ENCODE assay signal across 8 cellular contexts in the genomic region with DNA sequence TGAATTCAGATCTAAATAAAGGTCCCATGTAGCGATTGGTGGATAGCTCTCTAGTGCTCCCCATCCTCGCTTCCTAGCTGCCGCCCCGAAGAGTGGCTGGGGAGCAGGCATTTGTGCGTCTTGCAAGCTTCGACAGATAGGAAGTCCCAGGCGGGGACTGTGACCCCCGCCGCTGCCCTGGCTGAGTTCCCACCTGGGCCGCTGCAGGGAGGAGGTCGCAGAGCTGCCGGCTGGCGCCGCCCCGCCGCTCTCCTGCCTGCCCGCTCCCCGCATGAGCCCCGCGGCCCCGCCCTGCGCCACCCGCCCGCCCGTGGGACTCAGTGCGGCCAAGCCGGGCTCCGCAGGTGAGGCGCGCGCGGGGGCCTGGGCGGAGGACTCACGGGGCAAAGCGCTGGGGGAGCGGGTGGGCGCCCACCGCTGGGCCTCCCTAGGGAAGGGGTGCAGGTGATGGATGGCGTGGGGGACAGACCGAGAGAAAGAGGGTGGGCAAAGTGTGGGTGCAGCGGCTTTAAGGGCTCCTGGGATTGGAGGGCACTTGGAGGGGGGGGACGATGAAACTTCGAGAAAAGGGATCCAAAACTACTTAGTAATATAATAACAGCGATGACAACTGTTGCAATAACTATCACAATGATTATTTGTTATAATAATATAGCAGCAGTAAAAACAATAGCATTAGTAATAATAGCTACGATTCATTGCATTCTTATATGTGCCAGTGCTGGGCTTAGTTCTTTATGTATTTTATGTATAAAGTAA. TPM values are rescaled to one million over a fixed set of nuclear protein-coding genes. Genes with fewer than 3 reads are reported as not detected.
A peak's percentile ranks its signal among the peaks of the same experiment; 100 is the strongest.
DNase-seq lines count a peak whose midpoint lies in the region; ATAC-seq, FAIRE-seq and TF ChIP-seq lines count a peak whose summit lies in the region.

A gene (plus strand): TSS at position 80 of the 759 bp plus-strand sequence. CDS start 14,547 bp downstream, outside the sequence.

- H3K27ac ChIP-seq in A549, result 0 out of 6 replicates have a peak within 1 kb of the TSS, but pooled peaks of 1 of the 2 experiments have one; percentile 18
- H3K27ac ChIP-seq in HepG2 (ENCODE audit: extremely low read length, insufficient read depth, low read length), result no peak within 1 kb of the TSS

- CTCF ChIA-PET in A549 (lab: Yijun Ruan, JAX), result interaction anchor here (1.9 kb wide), 1 partner anchor 44 kb away, joined by 5 read pairs; no protein-coding TSS in a partner anchor
- CTCF ChIA-PET in HepG2 (lab: Yijun Ruan, JAX; ENCODE audit: low intra/inter-chr PET ratio, low total read pairs), result no interaction called here

- in situ Hi-C loops in HepG2 (cut with HindIII; ENCODE audit: extremely low pct_ligation_motif_present, low pct_unique_long_range_greater_than_20kb), result no loop called here

- DNase-seq in A549 (ENCODE audit: low read depth in 1 of 2, low spot score in 1 of 2), result no peak
- peak; percentile 49 for DNase-seq in activated naive CD8-positive, alpha-beta T cell treated with anti-CD3 and anti-CD28 coated beads, Interleukin-2, amount 10 ng/mL, durations not matched to agents 7 days and 5 days
- no peak for DNase-seq in HepG2 (ENCODE audit: low spot score)

- no peaks in the 10 kb centered on the region for H3K9me3 Mint-ChIP-seq in IgD-negative memory B cell
- H3K9me3 Mint-ChIP-seq in activated naive CD8-positive, alpha-beta T cell treated with anti-CD3 and anti-CD28 coated beads, Interleukin-2, amount 10 ng/mL, durations not matched to agents 7 days and 5 days, result no peaks in the 10 kb centered on the region

- no peak within 1 kb of the TSS for H3K9ac ChIP-seq in HepG2 (ENCODE audit: insufficient read depth, low read depth, low read length)

- intact Hi-C loops in HepG2 (cut with micrococcal nuclease; ENCODE audit: unreplicated experiment), result no loop called here

- peaks cover 18 to 24% (median 20%) of the 10 kb centered on the region in 3 donors for H3K4me1 Mint-ChIP-seq in IgD-negative memory B cell
- peaks cover 13% of the 10 kb centered on the region for H3K4me1 Mint-ChIP-seq in activated naive CD8-positive, alpha-beta T cell treated with anti-CD3 and anti-CD28 coated beads, Interleukin-2, amount 10 ng/mL, durations not matched to agents 7 days and 5 days

- no peaks in the 10 kb centered on the region for H3K79me2 ChIP-seq in HepG2 (ENCODE audit: insufficient read depth, low read length)

- H3K27me3 Mint-ChIP-seq in IgD-negative memory B cell, result peaks cover 4% of the 10 kb centered on the region
- H3K27me3 Mint-ChIP-seq in activated naive CD8-positive, alpha-beta T cell treated with anti-CD3 and anti-CD28 coated beads, Interleukin-2, amount 10 ng/mL, durations not matched to agents 7 days and 5 days, result peaks cover 21% of the 10 kb centered on the region

- H3K4me1 ChIP-seq in A549 (no peaks in the 10 kb centered on the region), HepG2 (ENCODE audit: insufficient read depth, low read length) (peaks cover 28% of the 10 kb centered on the region)

- H3K36me3 ChIP-seq in HepG2 (replicated peaks in 1 of 2; ENCODE audit: control insufficient read depth in 1 of 2, insufficient read depth in 2 of 2, low read length in 2 of 2), result no peaks in the 10 kb centered on the region

- H3K27me3 ChIP-seq in HepG2 (ENCODE audit: control insufficient read depth in 1 of 2, insufficient read depth in 2 of 2, low read length in 2 of 2), result no peaks in the 10 kb centered on the region; a peak in 1 of 5 replicates

- 0 out of 3 replicates have a peak within 1 kb of the TSS, but pooled peaks have one; percentile 8 for H3K4me3 ChIP-seq in A549
- peak within 1 kb of the TSS in 2 of 3 experiments; percentile 16 to 53; a peak in 2 of 6 replicates for H3K4me3 ChIP-seq in HepG2 (replicated peaks in 1 of 3; ENCODE audit: insufficient read depth in 1 of 3, low read depth in 2 of 3, low read length in 3 of 3)

- H3K4me3 Mint-ChIP-seq in IgD-negative memory B cell, result peak within 1 kb of the TSS; percentile 61 to 93 (median 82)
- peak within 1 kb of the TSS; percentile 75 for H3K4me3 Mint-ChIP-seq in activated naive CD8-positive, alpha-beta T cell treated with anti-CD3 and anti-CD28 coated beads, Interleukin-2, amount 10 ng/mL, durations not matched to agents 7 days and 5 days

- FAIRE-seq in A549 (lab: Jason Lieb, UNC), result no peak
- FAIRE-seq in HepG2 (lab: Jason Lieb, UNC), result no peak

- peak within 1 kb of the TSS in 2 of 3 donors; percentile 12 to 71 for H3K27ac Mint-ChIP-seq in IgD-negative memory B cell
- no peak within 1 kb of the TSS for H3K27ac Mint-ChIP-seq in activated naive CD8-positive, alpha-beta T cell treated with anti-CD3 and anti-CD28 coated beads, Interleukin-2, amount 10 ng/mL, durations not matched to agents 7 days and 5 days

- peaks cover 1% of the 10 kb centered on the region for H3K36me3 Mint-ChIP-seq in IgD-negative memory B cell
- H3K36me3 Mint-ChIP-seq in activated naive CD8-positive, alpha-beta T cell treated with anti-CD3 and anti-CD28 coated beads, Interleukin-2, amount 10 ng/mL, durations not matched to agents 7 days and 5 days, result peaks cover 2% of the 10 kb centered on the region

- H3K4me2 ChIP-seq in A549 (peak within 1 kb of the TSS; percentile 50), HepG2 (ENCODE audit: low read depth, low read length) (peak within 1 kb of the TSS; percentile 60)

- TF ChIP-seq POLR2A in A549 (IDR thresholded peaks at IDR 0.05; ENCODE audit: low read length) (no peak), HepG2 (IDR thresholded peaks at IDR 0.05; ENCODE audit: insufficient read depth in 1 of 2, low read depth in 2 of 2, low read length in 2 of 2) (no peak)

- H3K9me3 ChIP-seq in A549, result no peaks in the 10 kb centered on the region
- H3K9me3 ChIP-seq in HepG2 (ENCODE audit: low read length), result no peaks in the 10 kb centered on the region

- TF ChIP-seq EP300 in A549 (IDR thresholded peaks at IDR 0.05), result no peak
- TF ChIP-seq EP300 in HepG2 (IDR thresholded peaks at IDR 0.05; ENCODE audit: low read depth in 2 of 2, low read length in 2 of 2), result no peak
- no peak for TF ChIP-seq EP300 in HepG2 (CRISPR knock-in tag; IDR thresholded peaks at IDR 0.05; ENCODE audit: borderline replicate concordance)

- POLR2A ChIA-PET in A549 (lab: Yijun Ruan, JAX), result no interaction called here
- POLR2A ChIA-PET in activated naive CD8-positive, alpha-beta T cell treated with anti-CD3 and anti-CD28 coated beads, Interleukin-2, amount 10 ng/mL, durations not matched to agents 7 days and 5 days (lab: Charles Lee), result no interaction called here
- POLR2A ChIA-PET in HepG2 (lab: Yijun Ruan, JAX), result no interaction called here

- TF ChIP-seq RAD21 in A549 (conservative IDR thresholded peaks at IDR 0.05 in 1 of 2, IDR thresholded peaks at IDR 0.05 in 1 of 2) (no peak), HepG2 (CRISPR knock-in tag; IDR thresholded peaks at IDR 0.05) (no peak)

- H2AFZ ChIP-seq in HepG2 (ENCODE audit: low read length), result no peak within 1 kb of the TSS

- 65% methylated on average over 18 of the region's 45 CpGs for WGBS in A549 (ENCODE audit: missing lambda C conversion rate)
- 38% methylated on average over 39 of the region's 45 CpGs for WGBS in HepG2 (ENCODE audit: low lambda C conversion rate)

- ATAC-seq in A549, result peak; percentile 43 to 46; a peak in 2 of 6 replicates
- ATAC-seq in activated naive CD8-positive, alpha-beta T cell treated with anti-CD3 and anti-CD28 coated beads, Interleukin-2, amount 10 ng/mL, durations not matched to agents 7 days and 5 days (ENCODE audit: low read depth), result peak; percentile 81
- peak; percentile 68 for ATAC-seq in HepG2
- no peak for ATAC-seq in GM18511 (IDR thresholded peaks at IDR 0.05; ENCODE audit: unreplicated experiment)
- no peak for ATAC-seq in HG03342 (IDR thresholded peaks at IDR 0.05; ENCODE audit: unreplicated experiment)
- ATAC-seq in HG02938 (IDR thresholded peaks at IDR 0.05; ENCODE audit: unreplicated experiment), result no peak
- no peak for ATAC-seq in HG02678 (IDR thresholded peaks at IDR 0.05; ENCODE audit: unreplicated experiment)

- no TSS peak for BruUV-seq in HepG2 (replicated peaks; lab: Mats Ljungman, UMichigan)

- TF ChIP-seq CTCF in A549 (IDR thresholded peaks at IDR 0.05) (no peak), HepG2 (CRISPR knock-in tag; IDR thresholded peaks at IDR 0.05) (no peak)

- no peaks in the 10 kb centered on the region for H4K20me1 ChIP-seq in HepG2 (ENCODE audit: insufficient read depth, low read length)

RNA-seq across cellular contexts. Expression of the gene that starts here (rescaled TPM):
- polyA plus RNA-seq in A549 (2011; rRNA removed), result 0.05 and 0.08 TPM in 2 replicates
- polyA plus RNA-seq in A549 (2012; cell fraction: cytosol; rRNA removed), result 0.03 TPM in 2 replicates
- polyA plus RNA-seq in A549 (2012; cell fraction: nucleus; rRNA removed), result 0.02 and 0.09 TPM in 2 replicates
- 0.04 TPM in 1 of 3 replicates, not detected in the others for polyA plus RNA-seq in A549 (2017; fragmentation: RNase III; extraction: RNeasy Plus Mini Kit Qiagen cat#74134 plus additional on column Dnase treatment)
- not detected in 2 replicates for polyA minus RNA-seq in A549 (2011; rRNA and poly(A)+ RNA removed)
- polyA plus RNA-seq in IgD-negative memory B cell, result not detected
- under 1 TPM; 0.14 to 0.17 TPM for total RNA-seq in activated naive CD8-positive, alpha-beta T cell treated with anti-CD3 and anti-CD28 coated beads, Interleukin-2, amount 10 ng/mL, durations not matched to agents 7 days and 5 days
- 0.11 and 0.15 TPM in 2 replicates for total RNA-seq in HepG2 (2016; rRNA removed; fragmentation: Illumina TruSeq; extraction: Trizol)
- total RNA-seq in HepG2 (2016; cell fraction: cytosol; rRNA removed; fragmentation: Illumina TruSeq; extraction: Trizol; ENCODE audit: low read depth), result 0.09 and 0.10 TPM in 2 replicates
- total RNA-seq in HepG2 (2016; cell fraction: insoluble cytoplasmic fraction; rRNA removed; fragmentation: Illumina TruSeq; extraction: Trizol), result 0.06 and 0.11 TPM in 2 replicates
- total RNA-seq in HepG2 (2016; cell fraction: membrane; rRNA removed; fragmentation: Illumina TruSeq; extraction: Trizol), result 0.10 TPM in 1 of 2 replicates, not detected in the other
- total RNA-seq in HepG2 (2016; cell fraction: nucleus; rRNA removed; fragmentation: Illumina TruSeq; extraction: Trizol), result 0.40 and 0.50 TPM in 2 replicates
- 0.01 and 0.05 TPM in 2 replicates for polyA plus RNA-seq in HepG2 (2011; rRNA removed)
- 0.04 and 0.09 TPM in 2 replicates for polyA plus RNA-seq in HepG2 (2011; cell fraction: cytosol; rRNA removed)
- 0.06 and 0.10 TPM in 2 replicates for polyA plus RNA-seq in HepG2 (2011; cell fraction: nucleus; rRNA removed)
- polyA plus RNA-seq in HepG2 (2012), result 0.04 TPM in 1 of 2 replicates, not detected in the other
- polyA plus RNA-seq in HepG2 (2016; cell fraction: cytosol; fragmentation: Illumina TruSeq; extraction: Trizol; ENCODE audit: low read depth), result 0.05 TPM in 1 of 2 replicates, not detected in the other
- 0.08 TPM in 1 of 2 replicates, not detected in the other for polyA plus RNA-seq in HepG2 (2016; cell fraction: insoluble cytoplasmic fraction; fragmentation: Illumina TruSeq; extraction: Trizol; ENCODE audit: low read depth)
- 0.06 TPM in 1 of 2 replicates, not detected in the other for polyA plus RNA-seq in HepG2 (2016; cell fraction: membrane; fragmentation: Illumina TruSeq; extraction: Trizol; ENCODE audit: low read depth)
- 0.20 and 0.56 TPM in 2 replicates for polyA plus RNA-seq in HepG2 (2016; cell fraction: nucleus; fragmentation: Illumina TruSeq; extraction: Trizol; ENCODE audit: insufficient read depth, low read depth)
- polyA minus RNA-seq in HepG2 (2011; rRNA and poly(A)+ RNA removed; ENCODE audit: low replicate concordance), result 0.05 TPM in 1 of 2 replicates, not detected in the other
- not detected in 2 replicates for polyA minus RNA-seq in HepG2 (2011; cell fraction: cytosol; rRNA and poly(A)+ RNA removed)
- 0.25 and 0.26 TPM in 2 replicates for polyA minus RNA-seq in HepG2 (2011; cell fraction: nucleus; rRNA and poly(A)+ RNA removed)

Comparison
In these comparisons a context has a peak if more than half of its experiments do, and no peak if none do; other contexts are left out.
1. Peak in ATAC-seq, H3K4me3 ChIP-seq and H3K4me2 ChIP-seq in A549; RNA of the gene not detected or under 1 TPM.
2. Peak in DNase-seq and ATAC-seq in activated naive CD8-positive, alpha-beta T cell treated with anti-CD3 and anti-CD28 coated beads, Interleukin-2, amount 10 ng/mL, durations not matched to agents 7 days and 5 days; RNA of the gene not detected or under 1 TPM.
3. Peak in ATAC-seq, H3K4me3 ChIP-seq and H3K4me2 ChIP-seq in HepG2; RNA of the gene not detected or under 1 TPM.